In the genomic region with DNA sequence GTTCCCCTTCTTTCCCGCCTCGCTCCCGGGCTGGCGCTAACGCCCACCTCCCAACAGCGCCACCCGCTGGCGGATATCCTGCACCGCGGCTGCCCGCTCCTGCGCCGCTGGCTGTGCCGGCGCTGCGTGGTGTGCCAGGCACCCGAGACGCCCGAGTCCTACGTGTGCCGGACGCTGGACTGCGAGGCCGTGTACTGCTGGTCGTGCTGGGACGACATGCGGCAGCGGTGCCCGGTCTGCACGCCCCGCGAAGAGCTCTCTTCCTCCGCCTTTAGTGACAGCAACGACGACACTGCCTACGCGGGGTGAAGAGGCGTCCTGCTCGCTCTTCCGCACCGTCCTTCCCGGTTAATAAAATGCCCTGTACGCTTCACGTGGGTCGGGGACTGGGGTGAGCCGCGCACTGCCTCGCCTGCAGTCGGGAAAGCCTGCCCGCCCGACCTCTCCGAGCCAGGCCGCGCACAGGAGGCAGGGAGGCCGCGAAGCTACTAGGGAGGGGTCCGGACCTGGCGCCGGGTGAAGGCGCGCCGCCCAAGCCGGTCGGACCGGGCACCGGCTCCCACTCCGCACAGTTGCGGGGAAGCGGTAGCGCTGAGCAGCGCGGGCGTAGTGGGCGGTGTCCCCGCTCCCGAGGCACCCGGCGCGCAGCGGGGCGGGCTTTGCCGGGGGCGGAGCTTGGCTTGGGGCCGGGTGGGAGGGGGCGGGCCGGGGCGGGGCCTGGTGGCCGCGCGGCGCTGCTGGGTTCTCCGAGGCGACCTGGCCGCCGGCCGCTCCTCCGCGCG, we compare ENCODE assay signal across 8 cellular contexts. TPM values are rescaled to one million over a fixed set of nuclear protein-coding genes. Genes with fewer than 3 reads are reported as not detected.
DNase-seq lines count a peak whose midpoint lies in the region; ATAC-seq and TF ChIP-seq lines count a peak whose summit lies in the region.

A gene with protein sequence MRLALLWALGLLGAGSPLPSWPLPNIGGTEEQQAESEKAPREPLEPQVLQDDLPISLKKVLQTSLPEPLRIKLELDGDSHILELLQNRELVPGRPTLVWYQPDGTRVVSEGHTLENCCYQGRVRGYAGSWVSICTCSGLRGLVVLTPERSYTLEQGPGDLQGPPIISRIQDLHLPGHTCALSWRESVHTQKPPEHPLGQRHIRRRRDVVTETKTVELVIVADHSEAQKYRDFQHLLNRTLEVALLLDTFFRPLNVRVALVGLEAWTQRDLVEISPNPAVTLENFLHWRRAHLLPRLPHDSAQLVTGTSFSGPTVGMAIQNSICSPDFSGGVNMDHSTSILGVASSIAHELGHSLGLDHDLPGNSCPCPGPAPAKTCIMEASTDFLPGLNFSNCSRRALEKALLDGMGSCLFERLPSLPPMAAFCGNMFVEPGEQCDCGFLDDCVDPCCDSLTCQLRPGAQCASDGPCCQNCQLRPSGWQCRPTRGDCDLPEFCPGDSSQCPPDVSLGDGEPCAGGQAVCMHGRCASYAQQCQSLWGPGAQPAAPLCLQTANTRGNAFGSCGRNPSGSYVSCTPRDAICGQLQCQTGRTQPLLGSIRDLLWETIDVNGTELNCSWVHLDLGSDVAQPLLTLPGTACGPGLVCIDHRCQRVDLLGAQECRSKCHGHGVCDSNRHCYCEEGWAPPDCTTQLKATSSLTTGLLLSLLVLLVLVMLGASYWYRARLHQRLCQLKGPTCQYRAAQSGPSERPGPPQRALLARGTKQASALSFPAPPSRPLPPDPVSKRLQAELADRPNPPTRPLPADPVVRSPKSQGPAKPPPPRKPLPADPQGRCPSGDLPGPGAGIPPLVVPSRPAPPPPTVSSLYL (plus strand): TSS at position 757 of the 782 bp plus-strand sequence. CDS start 71 bp downstream, outside the sequence.

- peak within 1 kb of the TSS; percentile 72 for H3K4me2 ChIP-seq in SU-DHL-6 (ENCODE audit: low read depth, low read length, poor library complexity, severe bottlenecking)

- H3K9ac ChIP-seq in SU-DHL-6 (ENCODE audit: low read length), result peak within 1 kb of the TSS; percentile 63

- no peaks in the 10 kb centered on the region; the same call in 1 of the 2 replicates for H4K20me1 ChIP-seq in SU-DHL-6 (ENCODE audit: low read depth, low read length)

- in situ Hi-C loops in transverse colon (cut with MboI; ENCODE audit: low pct_ligation_motif_present in 1 of 4, low pct_unique_long_range_greater_than_20kb in 1 of 4, low sequenced_read_pairs in 3 of 4), result loop anchor here in 3 of 4 donors (25.0 kb wide), 1 partner anchor 88 kb away; a partner anchor contains a TSS

- H3K9me2 ChIP-seq in SU-DHL-6 (replicated peaks; ENCODE audit: insufficient read depth, low read length), result no peaks in the 10 kb centered on the region

- H3K27me3 ChIP-seq in SU-DHL-6 (ENCODE audit: low read length) (no peaks in the 10 kb centered on the region), cardiac muscle cell (peaks cover 23% of the 10 kb centered on the region), transverse colon (no peaks in the 10 kb centered on the region)

- TF ChIP-seq CTCF in SU-DHL-6 (IDR thresholded peaks at IDR 0.05; ENCODE audit: insufficient read depth, low read length, poor library complexity, severe bottlenecking), result peak; percentile 73
- peak; percentile 91 for TF ChIP-seq CTCF in cardiac muscle cell (IDR thresholded peaks at IDR 0.05; ENCODE audit: low read depth, low read length)
- TF ChIP-seq CTCF in transverse colon (IDR thresholded peaks at IDR 0.05), result peak; percentile 93 to 99 (median 95)

- H3K79me2 ChIP-seq in SU-DHL-6 (ENCODE audit: insufficient read depth, low read length), result no peaks in the 10 kb centered on the region

- H2AFZ ChIP-seq in SU-DHL-6 (ENCODE audit: low read depth, low read length, severe bottlenecking), result peak within 1 kb of the TSS; percentile 90

- TF ChIP-seq POLR2A in transverse colon (IDR thresholded peaks at IDR 0.05), result peak; percentile 76

- peak within 1 kb of the TSS; percentile 64 for H3K4me3 ChIP-seq in SU-DHL-6 (ENCODE audit: insufficient read depth, low read length, poor library complexity, severe bottlenecking)
- H3K4me3 ChIP-seq in cardiac muscle cell, result peak within 1 kb of the TSS; percentile 66
- H3K4me3 ChIP-seq in transverse colon, result peak within 1 kb of the TSS; percentile 53 to 72 (median 63)

- H3K27ac ChIP-seq in SU-DHL-6 (ENCODE audit: low read depth, low read length), result no peak within 1 kb of the TSS
- H3K27ac ChIP-seq in cardiac muscle cell, result peak within 1 kb of the TSS; percentile 83
- peak within 1 kb of the TSS; percentile 91 to 99 (median 94) for H3K27ac ChIP-seq in transverse colon

- ATAC-seq in GM21786 (IDR thresholded peaks at IDR 0.05; ENCODE audit: unreplicated experiment), result peak; percentile 50

- WGBS in transverse colon (ENCODE audit: low coverage in 1 of 2), 2 donors, result 0% methylated on average over 36 of the region's 99 CpGs; no CpG with 5 or more reads in 1 of the 2 donors

- H3K9me3 ChIP-seq in SU-DHL-6 (ENCODE audit: insufficient read depth, low read length) (no peaks in the 10 kb centered on the region), cardiac muscle cell (ENCODE audit: low read depth) (no peaks in the 10 kb centered on the region), transverse colon (no peaks in the 10 kb centered on the region)

- no peak for TF ChIP-seq EP300 in transverse colon (IDR thresholded peaks at IDR 0.05; ENCODE audit: low read depth)

- DNase-seq in DMS79 (lab: John Stamatoyannopoulos, UW) (peak; percentile 27), M059J (ENCODE audit: low read depth) (peak; percentile 78), cardiac muscle cell (ENCODE audit: low read depth in 1 of 2, low spot score in 1 of 2) (peak; percentile 70 to 90), pons (ENCODE audit: low spot score) (peak; percentile 61), transverse colon (peak; percentile 92)
- peak; percentile 37 for DNase-seq in activated naive CD8-positive, alpha-beta T cell treated with anti-CD3 and anti-CD28 coated beads, Interleukin-2, amount 50 U/mL, for 16 hours (ENCODE audit: low read depth, low spot score)

- H3K36me3 ChIP-seq in SU-DHL-6 (ENCODE audit: low read length), result no peaks in the 10 kb centered on the region
- H3K36me3 ChIP-seq in cardiac muscle cell, result no peaks in the 10 kb centered on the region
- peaks cover 0 to 13% (median 0%) of the 10 kb centered on the region in 4 donors for H3K36me3 ChIP-seq in transverse colon

- intact Hi-C loops in transverse colon (cut with DNase I; ENCODE audit: low total_unique reads), result no loop called here

- no peaks in the 10 kb centered on the region for H3F3A ChIP-seq in SU-DHL-6 (ENCODE audit: insufficient read depth)

- H3K4me1 ChIP-seq in cardiac muscle cell (ENCODE audit: low read depth), result peaks cover 11% of the 10 kb centered on the region
- H3K4me1 ChIP-seq in transverse colon, result peaks cover 15 to 41% (median 26%) of the 10 kb centered on the region in 4 donors

RNA-seq across cellular contexts. Expression of the gene that starts here (rescaled TPM):
- 74.5 and 90.0 TPM in 2 replicates for total RNA-seq in M059J (2014; rRNA removed; shearing (Covaris generic))
- total RNA-seq in cardiac muscle cell (19.5 and 23.0 TPM in 2 replicates), transverse colon (100 to 1,000 TPM in 3 of 4 donors, 10 to 100 TPM in 1; 90.6 to 196 (median 115) TPM)
- 23.0 and 25.2 TPM in 2 replicates for polyA plus RNA-seq in cardiac muscle cell

Comparison
In these comparisons a context has a peak if more than half of its experiments do, and no peak if none do; other contexts are left out.
1. DNase-seq: peak in every context shown above with its lines; median percentile 92 in transverse colon; 80 in cardiac muscle cell; 78 in M059J; 61 in pons; 37 in activated naive CD8-positive, alpha-beta T cell treated with anti-CD3 and anti-CD28 coated beads, Interleukin-2, amount 50 U/mL, for 16 hours; 27 in DMS79.